23 cellular contexts compared by ENCODE assay signal in genomic region chr1:85157436-85157835, GRCh38.
"Had no signal": no experiment of that assay in that cellular context is flagged by ENCODE, and none has a peak within 500 bp of the region (broad histone marks: within the 10 kb centered on the region; RNA-seq: fewer than 3 reads in every experiment).

No MANE protein-coding gene starts in this region.

- H3K4me3 ChIP-seq: pancreas, prostate gland, right lobe of liver, sigmoid colon, stomach, thoracic aorta, thyroid gland, tibial nerve, upper lobe of left lung, vagina had no signal

- H3K27ac ChIP-seq: neutrophil, pancreas, prostate gland, right lobe of liver, sigmoid colon, stomach, thoracic aorta, thyroid gland, tibial nerve, upper lobe of left lung, vagina had no signal

- H3K36me3 ChIP-seq: neutrophil, pancreas, prostate gland, right lobe of liver, thoracic aorta, thyroid gland, tibial nerve, upper lobe of left lung, vagina had no signal

- DNase-seq: nephron progenitor cell; nucleus accumbens; pancreas; right cardiac atrium; right lobe of liver; sigmoid colon; small intestine; stimulated activated CD4-positive, alpha-beta T cell treated with anti-CD3 and anti-CD28 coated beads, Interleukin-15, amount 100 ng/mL, for 24 hours; stimulated activated CD4-positive, alpha-beta T cell treated with anti-CD3 and anti-CD28 coated beads, Interleukin-2, amount 100 ng/mL, for 24 hours; stimulated activated CD4-positive, alpha-beta T cell treated with anti-CD3 and anti-CD28 coated beads, Interleukin-2, amount 100 ng/mL, for 48 hours; stimulated activated CD4-positive, alpha-beta T cell treated with anti-CD3 and anti-CD28 coated beads, Interleukin-4, amount 100 ng/mL, for 24 hours; stimulated activated naive B cell treated with anti-CD40 and anti-IgM and Interleukin-4, amounts not matched to agents 10 μg/mL and 1 μg/mL and 100 μg/mL, for 72 hours; stimulated activated naive CD4-positive, alpha-beta T cell treated with Interleukin-2 at 50 U/mL for 16 hours; stomach; thyroid gland; trophoblast cell; upper lobe of left lung had no signal

- H3K4me1 ChIP-seq: prostate gland, right lobe of liver, thyroid gland, tibial nerve, upper lobe of left lung, vagina had no signal

- H3K27me3 ChIP-seq: neutrophil, pancreas, right lobe of liver, sigmoid colon, stomach, thyroid gland, tibial nerve, upper lobe of left lung, vagina had no signal

- H3K9me3 ChIP-seq: neutrophil, pancreas, prostate gland, right lobe of liver, sigmoid colon, stomach, thoracic aorta, thyroid gland, tibial nerve, upper lobe of left lung, vagina had no signal

- FAIRE-seq: urothelium cell line had no signal
